Comparison of ENCODE assay signal across 22 cellular contexts in genomic region chr16:1631230-1631629, GRCh38. TPM values are rescaled to one million over a fixed set of nuclear protein-coding genes. Genes with fewer than 3 reads are reported as not detected.
A peak's percentile ranks its signal among the peaks of the same experiment; 100 is the strongest.
DNase-seq lines count a peak whose midpoint lies in the region; ATAC-seq, FAIRE-seq and TF ChIP-seq lines count a peak whose summit lies in the region.
"Had no signal": no experiment of that assay in that cellular context is flagged by ENCODE, and none has a peak within 500 bp of the region (broad histone marks: within the 10 kb centered on the region; RNA-seq: fewer than 3 reads in every experiment).

No MANE protein-coding gene starts in this region.

- H3K27me3 ChIP-seq in H1 (replicated peaks in 1 of 4; ENCODE audit: control insufficient read depth in 3 of 4, extremely low read depth in 1 of 4, insufficient read depth in 3 of 4, low read length in 3 of 4), result no peaks in the 10 kb centered on the region
- no peaks in the 10 kb centered on the region for H3K27me3 ChIP-seq in tibial nerve
- H3K27me3 ChIP-seq in aorta (ENCODE audit: control insufficient read depth in 1 of 2, insufficient read depth in 2 of 2, low read length in 1 of 2), result no peaks in the 10 kb centered on the region
- no peaks in the 10 kb centered on the region for H3K27me3 ChIP-seq in right cardiac atrium (ENCODE audit: control insufficient read depth, insufficient read depth)
- H3K27me3 ChIP-seq: SJCRH30 had no signal

- no peak overlapping the region for H3K4me2 ChIP-seq in H1 (ENCODE audit: insufficient read depth in 1 of 2, low read depth in 2 of 2, low read length in 2 of 2)

- no peak overlapping the region for H4K8ac ChIP-seq in H1 (ENCODE audit: extremely low read depth, insufficient read depth, low read length)

- H4K5ac ChIP-seq in H1 (ENCODE audit: insufficient read length, low read depth, low read length), result no peak overlapping the region

- DNase-seq in H1 (ENCODE audit: low read depth in 1 of 2, low spot score in 2 of 2) (no peak), tibial nerve (ENCODE audit: low spot score in 2 of 2) (no peak), aorta (no peak), right cardiac atrium (no peak)
- DNase-seq: Caco-2; CD4-positive, alpha-beta memory T cell; DND-41; H7; Karpas-422; NCI-H1417; NCI-H1694 treated with DMSO at 0.1 percent for 48 hours; NCI-H2081 treated with DMSO at 0.1 percent for 48 hours; NCI-H2171 treated with DMSO at 0.1 percent for 48 hours; NCI-H526; OCI-M1; SJCRH30; T-cell had no signal

- POLR2A ChIA-PET in H1 (lab: Charles Lee; ENCODE audit: partially characterized antibody), result no interaction called here

- no peak overlapping the region for H2AK5ac ChIP-seq in H1 (ENCODE audit: low read depth, low read length)

- H3K4ac ChIP-seq in H1 (replicated peaks; ENCODE audit: insufficient read length, low read depth, low read length), result no peak overlapping the region

- no peak for TF ChIP-seq POLR2A in H1 (IDR thresholded peaks at IDR 0.05; ENCODE audit: control extremely low read depth in 1 of 2, low read depth in 2 of 2, low read length in 2 of 2)
- TF ChIP-seq POLR2A in tibial nerve (IDR thresholded peaks at IDR 0.05), result no peak

- H3K9me3 ChIP-seq in H1 (ENCODE audit: insufficient read depth in 2 of 2, low read depth in 1 of 2, low read length in 1 of 2) (no peaks in the 10 kb centered on the region), tibial nerve (no peaks in the 10 kb centered on the region), aorta (ENCODE audit: control insufficient read depth, low read length) (no peaks in the 10 kb centered on the region), right cardiac atrium (ENCODE audit: control insufficient read depth, low read length) (no peaks in the 10 kb centered on the region)
- H3K9me3 ChIP-seq: Caco-2, SJCRH30 had no signal

- no peaks in the 10 kb centered on the region for H3K4me1 ChIP-seq in H1 (replicated peaks in 1 of 4; ENCODE audit: control insufficient read depth in 3 of 4, insufficient read depth in 4 of 4, low read length in 3 of 4)
- peaks cover 0 to 24% (median 0%) of the 10 kb centered on the region in 4 donors for H3K4me1 ChIP-seq in tibial nerve
- H3K4me1 ChIP-seq in aorta (ENCODE audit: control insufficient read depth in 1 of 2, insufficient read depth in 2 of 2, low read length in 2 of 2), result no peaks in the 10 kb centered on the region
- no peaks in the 10 kb centered on the region for H3K4me1 ChIP-seq in right cardiac atrium (ENCODE audit: control insufficient read depth, insufficient read depth, low read length)
- H3K4me1 ChIP-seq: Caco-2, SJCRH30 had no signal

- CTCF ChIA-PET in H1 (lab: Charles Lee; ENCODE audit: partially characterized antibody), result interaction anchor here (1.2 kb wide), 1 partner anchor 14 kb away, joined by 4 read pairs; no protein-coding TSS in a partner anchor

- peaks cover 29% of the 10 kb centered on the region for H3K79me1 ChIP-seq in H1 (ENCODE audit: low read depth, low read length)

- no peaks in the 10 kb centered on the region for H3K23me2 ChIP-seq in H1 (ENCODE audit: low read depth, low read length)

- TF ChIP-seq EP300 in H1 (IDR thresholded peaks at IDR 0.05; ENCODE audit: borderline replicate concordance in 1 of 2, low read depth in 2 of 2, low read length in 2 of 2) (no peak), tibial nerve (IDR thresholded peaks at IDR 0.05) (no peak)

- H2BK120ac ChIP-seq in H1 (replicated peaks; ENCODE audit: low read depth, low read length), result no peak overlapping the region

- H3K4me3 ChIP-seq in H1 (ENCODE audit: extremely low read depth in 1 of 4, insufficient read depth in 2 of 4, low read depth in 3 of 4, low read length in 4 of 4) (no peak overlapping the region), tibial nerve (no peak overlapping the region), aorta (ENCODE audit: low read length in 2 of 2) (no peak overlapping the region), right cardiac atrium (ENCODE audit: low read length) (no peak overlapping the region)
- H3K4me3 ChIP-seq: SJCRH30 had no signal

- peaks cover 23 to 31% of the 10 kb centered on the region in 2 experiments for H4K20me1 ChIP-seq in H1 (replicated peaks in 1 of 2; ENCODE audit: control insufficient read depth in 1 of 2, insufficient read depth in 2 of 2, low read length in 2 of 2)

- H3K18ac ChIP-seq in H1 (ENCODE audit: extremely low read depth, low read length), result no peak overlapping the region

- no peak overlapping the region for H3K23ac ChIP-seq in H1 (ENCODE audit: insufficient read length)

- H3K27ac ChIP-seq in VCaP (peak overlapping the region; percentile 70), H1 (ENCODE audit: low read depth, low read length) (no peak overlapping the region), tibial nerve (no peak overlapping the region), aorta (ENCODE audit: low read depth in 1 of 2, low read length in 2 of 2) (no peak overlapping the region), right cardiac atrium (ENCODE audit: low read length) (no peak overlapping the region)
- H3K27ac ChIP-seq: SJCRH30 had no signal

- TF ChIP-seq RAD21 in H1 (IDR thresholded peaks at IDR 0.05 in 1 of 2, conservative IDR thresholded peaks at IDR 0.05 in 1 of 2; ENCODE audit: low read depth in 2 of 2, low read length in 2 of 2), result no peak

- no peak overlapping the region for H2BK12ac ChIP-seq in H1 (ENCODE audit: low read depth, low read length)

- no peak overlapping the region for H4K91ac ChIP-seq in H1 (replicated peaks; ENCODE audit: insufficient read length, low read length)

- H2BK15ac ChIP-seq in H1 (ENCODE audit: low read length), result no peak overlapping the region

- no peak overlapping the region; a peak in 1 of 7 replicates for H3K9ac ChIP-seq in H1 (replicated peaks in 1 of 4; ENCODE audit: extremely low read depth in 1 of 4, low read depth in 3 of 4, low read length in 3 of 4)

- H3K36me3 ChIP-seq in H1 (ENCODE audit: control insufficient read depth in 2 of 4, insufficient read depth in 4 of 4, low read length in 3 of 4), result peaks cover 12 to 30% (median 14%) of the 10 kb centered on the region in 4 experiments; a peak in 5 of 8 replicates
- peaks cover 0 to 100% (median 9%) of the 10 kb centered on the region in 3 donors for H3K36me3 ChIP-seq in tibial nerve
- peaks cover 0 to 2% of the 10 kb centered on the region in 2 donors for H3K36me3 ChIP-seq in aorta (ENCODE audit: control insufficient read depth in 1 of 2, insufficient read depth in 2 of 2, low read length in 1 of 2)

- 95% methylated on average over 9 of the region's 9 CpGs; no CpG with 5 or more reads in 1 of the 2 experiments for whole genome bisulfite sequencing in H1 (ENCODE audit: extremely low coverage in 1 of 2, insufficient coverage in 1 of 2, insufficient read length in 1 of 2, insufficient replicate concordance in 2 of 2, low coverage in 1 of 2, low lambda C conversion rate in 2 of 2, missing lambda C conversion rate in 1 of 2), 2 experiments
- WGBS in tibial nerve, 2 donors, result 85 to 92% methylated on average over 9 of the region's 9 CpGs
- WGBS in aorta, 2 donors, result 79 to 82% methylated on average over 9 of the region's 9 CpGs
- 82% methylated on average over 9 of the region's 9 CpGs for WGBS in right cardiac atrium

- peaks cover 0 to 65% of the 10 kb centered on the region in 2 experiments; a peak in 2 of 4 replicates for H3K79me2 ChIP-seq in H1 (ENCODE audit: control insufficient read depth in 1 of 2, insufficient read depth in 2 of 2, low read length in 2 of 2)

- H3K14ac ChIP-seq in H1 (ENCODE audit: insufficient read length), result no peak overlapping the region

- no peak overlapping the region for H3K56ac ChIP-seq in H1 (replicated peaks; ENCODE audit: insufficient read length, low read depth, low read length)

- H2AFZ ChIP-seq in H1 (ENCODE audit: low read length), result no peak overlapping the region

- intact Hi-C loops in aorta (cut with DNase I) (no loop called here), right cardiac atrium (cut with DNase I) (no loop called here)

- H2BK5ac ChIP-seq in H1 (ENCODE audit: low read depth, low read length), result no peak overlapping the region; the same call in 1 of the 2 replicates

- TF ChIP-seq CTCF in GM12873 (IDR thresholded peaks at IDR 0.05; ENCODE audit: insufficient read depth, low read depth, low read length, missing control alignments) (peak; percentile 10), VCaP (conservative IDR thresholded peaks at IDR 0.05) (no peak), H1 (IDR thresholded peaks at IDR 0.05; ENCODE audit: control extremely low read depth in 1 of 3, insufficient read depth in 1 of 3, low read depth in 1 of 3, low read length in 3 of 3) (peak in 2 of 3 experiments; percentile 6 to 21; a peak in 2 of 4 replicates), tibial nerve (IDR thresholded peaks at IDR 0.05) (no peak)

- no peak for FAIRE-seq in H1 (lab: Jason Lieb, UNC)
- FAIRE-seq: G401.6, RCC 7860 had no signal

- no peak overlapping the region for H2BK20ac ChIP-seq in H1 (ENCODE audit: low read length)

- ATAC-seq in HG03095 (IDR thresholded peaks at IDR 0.05; ENCODE audit: unreplicated experiment), result no peak
- no peak for ATAC-seq in aorta (ENCODE audit: low FRiP score)
- ATAC-seq in right cardiac atrium, result no peak
- ATAC-seq: T-cell had no signal

RNA-seq across cellular contexts. Expression of gene CRAMP1, which starts 19.1 kb away (rescaled TPM):
- total RNA-seq in H1 (2021; fragmentation: NEBNext Ultra II Directional; extraction: Animal tissue kit (Norgen Biotek cat#: 25700)), result 23.2 and 26.2 TPM in 2 replicates
- polyA plus RNA-seq in H1 (2011; rRNA removed) (19.2 and 31.0 TPM in 2 replicates), aorta (10 to 100 TPM in 1 of 2 donors, 1 to 10 TPM in 1; 2.3 to 11.5 TPM), right cardiac atrium (7.1 TPM)
- 13.1 TPM for polyA plus RNA-seq in H1 (2011; cell fraction: cytosol; rRNA removed)
- polyA plus RNA-seq in H1 (2011; cell fraction: nucleus; rRNA removed), result 52.6 TPM
- polyA plus RNA-seq in H1 (2012, experiment 1 of 2), result 16.3 to 23.4 TPM (median 19.7 TPM) in 4 replicates
- 8.7 TPM for polyA plus RNA-seq in H1 (2012, experiment 2 of 2)
- 10.7 TPM for polyA plus RNA-seq in H1 (2013, experiment 1 of 2)
- 11.4 TPM for polyA plus RNA-seq in H1 (2013, experiment 2 of 2)
- 20.1 and 23.0 TPM in 2 replicates for polyA minus RNA-seq in H1 (2011; rRNA and poly(A)+ RNA removed)
- polyA minus RNA-seq in H1 (2011; cell fraction: cytosol; rRNA and poly(A)+ RNA removed), result 13.2 TPM
- 18.7 TPM for polyA minus RNA-seq in H1 (2011; cell fraction: nucleus; rRNA and poly(A)+ RNA removed)
- total RNA-seq in tibial nerve (10 to 100 TPM; 11.6 to 30.6 (median 17.8) TPM), aorta (10 to 100 TPM; 17.3 to 24.2 TPM), right cardiac atrium (10 to 100 TPM; 11.0 to 18.4 (median 13.7) TPM)

RNA-seq across cellular contexts. Expression of gene IFT140, which starts 19.4 kb away (rescaled TPM):
- total RNA-seq in H1 (2021; fragmentation: NEBNext Ultra II Directional; extraction: Animal tissue kit (Norgen Biotek cat#: 25700)), result 20.6 and 20.9 TPM in 2 replicates
- polyA plus RNA-seq in H1 (2011; rRNA removed) (9.7 and 16.1 TPM in 2 replicates), aorta (10 to 100 TPM in 1 of 2 donors, 1 to 10 TPM in 1; 4.6 to 15.2 TPM), right cardiac atrium (7.4 TPM)
- 12.5 TPM for polyA plus RNA-seq in H1 (2011; cell fraction: cytosol; rRNA removed)
- polyA plus RNA-seq in H1 (2011; cell fraction: nucleus; rRNA removed), result 49.0 TPM
- 14.1 to 26.4 TPM (median 19.7 TPM) in 4 replicates for polyA plus RNA-seq in H1 (2012, experiment 1 of 2)
- polyA plus RNA-seq in H1 (2012, experiment 2 of 2), result 12.9 TPM
- 8.0 TPM for polyA plus RNA-seq in H1 (2013, experiment 1 of 2)
- polyA plus RNA-seq in H1 (2013, experiment 2 of 2), result 7.3 TPM
- polyA minus RNA-seq in H1 (2011; rRNA and poly(A)+ RNA removed), result 26.4 and 41.3 TPM in 2 replicates
- 15.2 TPM for polyA minus RNA-seq in H1 (2011; cell fraction: cytosol; rRNA and poly(A)+ RNA removed)
- polyA minus RNA-seq in H1 (2011; cell fraction: nucleus; rRNA and poly(A)+ RNA removed), result 43.1 TPM
- total RNA-seq in tibial nerve (10 to 100 TPM; 26.8 to 49.5 (median 41.6) TPM), aorta (10 to 100 TPM; 13.5 to 22.4 TPM), right cardiac atrium (10 to 100 TPM in 3 of 4 donors, 1 to 10 TPM in 1; 9.7 to 14.2 (median 13.0) TPM)

RNA-seq across cellular contexts. Expression of gene JPT2, which starts 46.8 kb away (rescaled TPM):
- 197 and 199 TPM in 2 replicates for total RNA-seq in H1 (2021; fragmentation: NEBNext Ultra II Directional; extraction: Animal tissue kit (Norgen Biotek cat#: 25700))
- 67.6 and 70.8 TPM in 2 replicates for polyA plus RNA-seq in H1 (2011; rRNA removed)
- polyA plus RNA-seq in H1 (2011; cell fraction: cytosol; rRNA removed), result 86.6 TPM
- 66.1 TPM for polyA plus RNA-seq in H1 (2011; cell fraction: nucleus; rRNA removed)
- polyA plus RNA-seq in H1 (2012, experiment 1 of 2), result 108 to 121 TPM (median 116 TPM) in 4 replicates
- polyA plus RNA-seq in H1 (2012, experiment 2 of 2), result 65.0 TPM
- 101 TPM for polyA plus RNA-seq in H1 (2013, experiment 1 of 2)
- polyA plus RNA-seq in H1 (2013, experiment 2 of 2), result 104 TPM
- polyA minus RNA-seq in H1 (2011; rRNA and poly(A)+ RNA removed), result 76.5 and 91.0 TPM in 2 replicates
- 55.5 TPM for polyA minus RNA-seq in H1 (2011; cell fraction: cytosol; rRNA and poly(A)+ RNA removed)
- polyA minus RNA-seq in H1 (2011; cell fraction: nucleus; rRNA and poly(A)+ RNA removed), result 37.6 TPM
- total RNA-seq in tibial nerve, result 10 to 100 TPM; 15.0 to 28.9 (median 16.1) TPM
- total RNA-seq in aorta, result 10 to 100 TPM; 28.3 to 30.8 TPM
- polyA plus RNA-seq in aorta, result 10 to 100 TPM; 14.2 to 15.7 TPM
- 10 to 100 TPM; 18.5 to 38.3 (median 25.3) TPM for total RNA-seq in right cardiac atrium
- 11.9 TPM for polyA plus RNA-seq in right cardiac atrium

Comparison
In these comparisons a context has a peak if more than half of its experiments do, and no peak if none do; other contexts are left out.
1. CTCF ChIP-seq: peak in GM12873 (single experiment) and H1 (2 of 3); none in VCaP (single experiment) and tibial nerve (0 of 5).